8 cellular contexts compared by ENCODE assay signal in the genomic region with DNA sequence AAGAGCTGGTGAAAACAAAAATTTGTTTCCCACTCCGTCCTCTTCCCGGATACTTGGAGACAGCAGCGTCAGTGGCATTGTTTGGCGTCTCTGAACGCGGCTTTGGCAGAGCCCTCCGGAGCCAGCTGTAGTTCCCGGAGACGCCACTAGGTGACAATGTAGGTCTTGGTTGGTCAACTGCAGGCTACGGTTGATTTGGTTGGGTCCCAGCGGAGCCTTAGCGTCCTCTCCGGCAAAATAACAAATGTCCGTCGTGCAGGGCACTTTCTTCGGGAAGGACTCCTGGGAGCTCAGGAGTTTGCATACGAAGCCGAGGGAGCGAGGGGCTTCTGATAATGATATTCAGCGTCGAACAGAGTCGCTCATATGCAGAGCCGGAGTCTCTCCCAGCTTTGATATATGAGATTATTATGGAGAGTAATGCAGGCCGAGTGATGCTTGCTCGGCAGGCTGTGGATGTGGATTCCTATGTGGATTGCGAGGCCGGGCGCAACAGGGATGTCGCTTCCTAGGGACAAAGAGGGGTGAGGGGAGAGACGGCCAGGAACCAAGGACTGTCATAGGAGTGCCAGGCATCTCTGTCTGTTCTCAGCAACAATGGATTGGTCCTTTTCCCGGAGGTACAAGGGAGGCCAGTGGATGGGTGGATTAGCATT.
DNase-seq lines count a peak whose midpoint lies in the region; ATAC-seq and TF ChIP-seq lines count a peak whose summit lies in the region.

No MANE protein-coding gene starts in this region.

- intact Hi-C loops in activated CD8-positive, alpha-beta T cell treated with anti-CD3 and anti-CD28 coated beads for 36 hours (cut with micrococcal nuclease) = loop anchor here (10.0 kb wide), 1 partner anchor 912 kb away; no protein-coding TSS in a partner anchor

- peaks cover 16% of the 10 kb centered on the region for H3K27me3 Mint-ChIP-seq in activated CD8-positive, alpha-beta T cell treated with anti-CD3 and anti-CD28 coated beads for 36 hours
- peaks cover 16% of the 10 kb centered on the region for H3K27me3 Mint-ChIP-seq in memory B cell

- TF ChIP-seq CTCF in activated CD8-positive, alpha-beta T cell treated with anti-CD3 and anti-CD28 coated beads for 36 hours (IDR thresholded peaks at IDR 0.05) = peak; percentile 99

- no peak overlapping the region for H3K27ac Mint-ChIP-seq in activated CD8-positive, alpha-beta T cell treated with anti-CD3 and anti-CD28 coated beads for 36 hours
- H3K27ac Mint-ChIP-seq in memory B cell = no peak overlapping the region

- H3K4me3 ChIP-seq in effector memory CD4-positive, alpha-beta T cell (ENCODE audit: insufficient read depth, low read depth, low read length, poor library complexity, severe bottlenecking) = peak overlapping the region; percentile 11

- ATAC-seq in HG03432 (IDR thresholded peaks at IDR 0.05; ENCODE audit: unreplicated experiment) (peak; percentile 89), memory B cell (ENCODE audit: low read depth) (peak; percentile 69)
- ATAC-seq in activated CD8-positive, alpha-beta T cell treated with anti-CD3 and anti-CD28 coated beads for 36 hours = peak; percentile 97

- H3K36me3 ChIP-seq in effector memory CD4-positive, alpha-beta T cell (ENCODE audit: control insufficient read depth, insufficient read depth, low read length) = no peaks in the 10 kb centered on the region

- H3K4me3 Mint-ChIP-seq in activated CD8-positive, alpha-beta T cell treated with anti-CD3 and anti-CD28 coated beads for 36 hours = peak overlapping the region; percentile 60
- H3K4me3 Mint-ChIP-seq in memory B cell = peak overlapping the region; percentile 74

- no peak overlapping the region for H3K27ac ChIP-seq in effector memory CD4-positive, alpha-beta T cell (ENCODE audit: insufficient read depth, low read length, poor library complexity, severe bottlenecking)

- CTCF ChIA-PET in activated CD8-positive, alpha-beta T cell treated with anti-CD3 and anti-CD28 coated beads for 36 hours (lab: Charles Lee) = interaction anchor here (0.7 to 4.7 kb wide), 39 partner anchors 8 to 1087 kb away, joined by 3 to 27 read pairs (median 4); no protein-coding TSS in a partner anchor

- no peaks in the 10 kb centered on the region for H3K9me3 ChIP-seq in effector memory CD4-positive, alpha-beta T cell (ENCODE audit: control insufficient read depth, low read length)

- DNase-seq in AML-193 (lab: John Stamatoyannopoulos, UW) (peak; percentile 58 to 76), GM19238 (ENCODE audit: insufficient read length, low spot score) (peak; percentile 70), NCI-H69 (lab: John Stamatoyannopoulos, UW) (peak; percentile 78), memory B cell (ENCODE audit: low spot score in 2 of 2) (peak; percentile 70 to 91)
- peak; percentile 92 for DNase-seq in activated CD8-positive, alpha-beta T cell treated with anti-CD3 and anti-CD28 coated beads for 36 hours
- peak; percentile 40 to 52 (median 46) for DNase-seq in effector memory CD4-positive, alpha-beta T cell
- DNase-seq in stimulated activated CD8-positive, alpha-beta memory T cell treated with anti-CD3 and anti-CD28 coated beads, Interleukin-12 subunit alpha, Interleukin-12 subunit beta, amount 100 ng/mL, for 24 hours (ENCODE audit: extremely low read depth) = peak; percentile 49

- peaks cover 7% of the 10 kb centered on the region for H3K4me1 Mint-ChIP-seq in activated CD8-positive, alpha-beta T cell treated with anti-CD3 and anti-CD28 coated beads for 36 hours (ENCODE audit: low read depth)
- peaks cover 7% of the 10 kb centered on the region for H3K4me1 Mint-ChIP-seq in memory B cell

- H3K36me3 Mint-ChIP-seq in activated CD8-positive, alpha-beta T cell treated with anti-CD3 and anti-CD28 coated beads for 36 hours (ENCODE audit: low read depth) = no peaks in the 10 kb centered on the region
- no peaks in the 10 kb centered on the region for H3K36me3 Mint-ChIP-seq in memory B cell

- H3K9me3 Mint-ChIP-seq in activated CD8-positive, alpha-beta T cell treated with anti-CD3 and anti-CD28 coated beads for 36 hours = no peaks in the 10 kb centered on the region
- H3K9me3 Mint-ChIP-seq in memory B cell = no peaks in the 10 kb centered on the region

- H3K27me3 ChIP-seq in effector memory CD4-positive, alpha-beta T cell (replicated peaks; ENCODE audit: control insufficient read depth, insufficient read depth, low read length, poor library complexity, severe bottlenecking) = peaks cover 4% of the 10 kb centered on the region

- POLR2A ChIA-PET in activated CD8-positive, alpha-beta T cell treated with anti-CD3 and anti-CD28 coated beads for 36 hours (lab: Charles Lee) = interaction anchor here (1.5 kb wide), 1 partner anchor 280 kb away, joined by 3 read pairs; a partner anchor contains a TSS

- no peaks in the 10 kb centered on the region for H3K4me1 ChIP-seq in effector memory CD4-positive, alpha-beta T cell (ENCODE audit: control insufficient read depth, insufficient read depth, low read length, poor library complexity, severe bottlenecking)
